Comparison of ENCODE assay signal across 8 cellular contexts in genomic region chr1:72379072-72379471, GRCh38.
"Had no signal": no experiment of that assay in that cellular context is flagged by ENCODE, and none has a peak within 500 bp of the region (broad histone marks: within the 10 kb centered on the region; RNA-seq: fewer than 3 reads in every experiment).

No MANE protein-coding gene starts in this region.

- DNase-seq: GDM1, GF-D8 had no signal

- FAIRE-seq: G401.6, GM12878, GM12891, GM12892, GM18507, GM19239 had no signal

- H3K4me3 ChIP-seq: GM12878 had no signal

- ATAC-seq: GM12878 had no signal
